Comparison of ENCODE assay signal across 10 cellular contexts in genomic region chr16:28543072-28543471, GRCh38. TPM values are rescaled to one million over a fixed set of nuclear protein-coding genes. Genes with fewer than 3 reads are reported as not detected.
DNase-seq lines count a peak whose midpoint lies in the region; ATAC-seq and TF ChIP-seq lines count a peak whose summit lies in the region.
"Had no signal": no experiment of that assay in that cellular context is flagged by ENCODE, and none has a peak within 500 bp of the region (broad histone marks: within the 10 kb centered on the region; RNA-seq: fewer than 3 reads in every experiment).

No MANE protein-coding gene starts in this region.

- H3K4me2 ChIP-seq in OCI-LY3 (ENCODE audit: low read length), result peak overlapping the region; percentile 83

- DNase-seq in HPDE6-E6E7 (ENCODE audit: extremely low spot score) (peak; percentile 64), glomerular visceral epithelial cell (ENCODE audit: extremely low spot score) (peak; percentile 12), NCI-H1105 (lab: John Stamatoyannopoulos, UW) (no peak), SK-N-DZ (ENCODE audit: low spot score) (no peak)
- DNase-seq in stimulated activated naive B cell treated with anti-CD40 and anti-IgM and Interleukin-4, amounts not matched to agents 10 μg/mL and 1 μg/mL and 100 μg/mL, for 72 hours, result no peak
- no peak for DNase-seq in activated CD4-positive, CD25-positive, alpha-beta regulatory T cell treated with anti-CD3 and anti-CD28 coated beads, Interleukin-2, amount 50 U/mL, for 72 hours
- DNase-seq in activated CD8-positive, alpha-beta memory T cell treated with anti-CD3 and anti-CD28 coated beads, Interleukin-2, amount 10 ng/mL, durations not matched to agents 7 days and 5 days, result no peak

- H3K36me3 Mint-ChIP-seq in stimulated activated naive B cell treated with anti-CD40 and anti-IgM and Interleukin-4, amounts not matched to agents 10 μg/mL and 1 μg/mL and 100 μg/mL, for 72 hours, result no peaks in the 10 kb centered on the region
- no peaks in the 10 kb centered on the region for H3K36me3 Mint-ChIP-seq in activated CD8-positive, alpha-beta memory T cell treated with anti-CD3 and anti-CD28 coated beads, Interleukin-2, amount 10 ng/mL, durations not matched to agents 7 days and 5 days

- H3K27ac ChIP-seq in OCI-LY3 (ENCODE audit: low read length), result peak overlapping the region; percentile 88
- H3K27ac ChIP-seq: parathyroid adenoma had no signal

- peak overlapping the region; percentile 64 for H3K4me3 ChIP-seq in OCI-LY3 (ENCODE audit: low read length)

- H3K9ac ChIP-seq in OCI-LY3 (ENCODE audit: low read length), result peak overlapping the region; percentile 61; the same call in 1 of the 2 replicates
- H3K9ac ChIP-seq: parathyroid adenoma had no signal

- peaks cover 4 to 28% of the 10 kb centered on the region in 2 donors for H3K27me3 Mint-ChIP-seq in stimulated activated naive B cell treated with anti-CD40 and anti-IgM and Interleukin-4, amounts not matched to agents 10 μg/mL and 1 μg/mL and 100 μg/mL, for 72 hours
- peaks cover 2% of the 10 kb centered on the region for H3K27me3 Mint-ChIP-seq in activated CD8-positive, alpha-beta memory T cell treated with anti-CD3 and anti-CD28 coated beads, Interleukin-2, amount 10 ng/mL, durations not matched to agents 7 days and 5 days

- no peaks in the 10 kb centered on the region for H4K20me1 ChIP-seq in OCI-LY3 (ENCODE audit: insufficient read depth, low read length)

- no peak overlapping the region for H2AFZ ChIP-seq in OCI-LY3 (ENCODE audit: low read depth, low read length)
- H2AFZ ChIP-seq: parathyroid adenoma had no signal

- no peaks in the 10 kb centered on the region for H3K36me3 ChIP-seq in OCI-LY3 (replicated peaks; ENCODE audit: low read depth, low read length)

- peak; percentile 88 to 95 for ATAC-seq in stimulated activated naive B cell treated with anti-CD40 and anti-IgM and Interleukin-4, amounts not matched to agents 10 μg/mL and 1 μg/mL and 100 μg/mL, for 72 hours (replicated peaks)
- no peak for ATAC-seq in activated CD8-positive, alpha-beta memory T cell treated with anti-CD3 and anti-CD28 coated beads, Interleukin-2, amount 10 ng/mL, durations not matched to agents 7 days and 5 days

- H3K4me1 ChIP-seq in OCI-LY3 (ENCODE audit: low read length), result peaks cover 62% of the 10 kb centered on the region

- H3K27me3 ChIP-seq in OCI-LY3 (ENCODE audit: low read depth, low read length), result no peaks in the 10 kb centered on the region

- H3K27ac Mint-ChIP-seq in stimulated activated naive B cell treated with anti-CD40 and anti-IgM and Interleukin-4, amounts not matched to agents 10 μg/mL and 1 μg/mL and 100 μg/mL, for 72 hours, result peak overlapping the region; percentile 42
- no peak overlapping the region for H3K27ac Mint-ChIP-seq in activated CD8-positive, alpha-beta memory T cell treated with anti-CD3 and anti-CD28 coated beads, Interleukin-2, amount 10 ng/mL, durations not matched to agents 7 days and 5 days

- no peaks in the 10 kb centered on the region for H3K9me3 ChIP-seq in OCI-LY3 (ENCODE audit: insufficient read depth, low read length)

- no peaks in the 10 kb centered on the region for H3K79me2 ChIP-seq in OCI-LY3 (ENCODE audit: low read length)
- H3K79me2 ChIP-seq: parathyroid adenoma had no signal

- no peaks in the 10 kb centered on the region for H3K9me3 Mint-ChIP-seq in stimulated activated naive B cell treated with anti-CD40 and anti-IgM and Interleukin-4, amounts not matched to agents 10 μg/mL and 1 μg/mL and 100 μg/mL, for 72 hours
- H3K9me3 Mint-ChIP-seq in activated CD8-positive, alpha-beta memory T cell treated with anti-CD3 and anti-CD28 coated beads, Interleukin-2, amount 10 ng/mL, durations not matched to agents 7 days and 5 days (ENCODE audit: low read depth), result no peaks in the 10 kb centered on the region

- CTCF ChIA-PET in activated CD8-positive, alpha-beta memory T cell treated with anti-CD3 and anti-CD28 coated beads, Interleukin-2, amount 10 ng/mL, durations not matched to agents 7 days and 5 days (lab: Charles Lee), result no interaction called here

- H3K4me3 Mint-ChIP-seq in stimulated activated naive B cell treated with anti-CD40 and anti-IgM and Interleukin-4, amounts not matched to agents 10 μg/mL and 1 μg/mL and 100 μg/mL, for 72 hours, result peak overlapping the region in 1 of 2 donors; percentile 9
- H3K4me3 Mint-ChIP-seq in activated CD8-positive, alpha-beta memory T cell treated with anti-CD3 and anti-CD28 coated beads, Interleukin-2, amount 10 ng/mL, durations not matched to agents 7 days and 5 days, result no peak overlapping the region

- no peak for TF ChIP-seq CTCF in OCI-LY3 (IDR thresholded peaks at IDR 0.05; ENCODE audit: low read depth, low read length)

- peaks cover 6 to 12% of the 10 kb centered on the region in 2 donors for H3K4me1 Mint-ChIP-seq in stimulated activated naive B cell treated with anti-CD40 and anti-IgM and Interleukin-4, amounts not matched to agents 10 μg/mL and 1 μg/mL and 100 μg/mL, for 72 hours
- H3K4me1 Mint-ChIP-seq in activated CD8-positive, alpha-beta memory T cell treated with anti-CD3 and anti-CD28 coated beads, Interleukin-2, amount 10 ng/mL, durations not matched to agents 7 days and 5 days, result peaks cover 6% of the 10 kb centered on the region

RNA-seq across cellular contexts. Expression of gene NUPR1, which starts 4.3 kb away (rescaled TPM):
- not detected for total RNA-seq in activated CD8-positive, alpha-beta memory T cell treated with anti-CD3 and anti-CD28 coated beads, Interleukin-2, amount 10 ng/mL, durations not matched to agents 7 days and 5 days
- not detected in 2 replicates for polyA plus RNA-seq in SK-N-DZ (2014; cell fraction: cytosol; rRNA removed)
- polyA plus RNA-seq in SK-N-DZ (2014; cell fraction: nucleus; rRNA removed), result not detected in 2 replicates

RNA-seq across cellular contexts. Expression of gene SGF29, which starts 10.6 kb away (rescaled TPM):
- 10 to 100 TPM; 36.4 to 39.9 TPM for total RNA-seq in activated CD8-positive, alpha-beta memory T cell treated with anti-CD3 and anti-CD28 coated beads, Interleukin-2, amount 10 ng/mL, durations not matched to agents 7 days and 5 days
- 26.5 and 27.3 TPM in 2 replicates for polyA plus RNA-seq in SK-N-DZ (2014; cell fraction: cytosol; rRNA removed)
- polyA plus RNA-seq in SK-N-DZ (2014; cell fraction: nucleus; rRNA removed), result 39.8 and 47.2 TPM in 2 replicates

RNA-seq across cellular contexts. Expression of gene IL27, which starts 36.4 kb away (rescaled TPM):
- not detected for total RNA-seq in activated CD8-positive, alpha-beta memory T cell treated with anti-CD3 and anti-CD28 coated beads, Interleukin-2, amount 10 ng/mL, durations not matched to agents 7 days and 5 days
- polyA plus RNA-seq in SK-N-DZ (2014; cell fraction: cytosol; rRNA removed), result not detected in 2 replicates
- not detected in 2 replicates for polyA plus RNA-seq in SK-N-DZ (2014; cell fraction: nucleus; rRNA removed)
- total RNA-seq: RPMI7951 had no signal

RNA-seq across cellular contexts. Expression of gene APOBR, which starts 48.6 kb away (rescaled TPM):
- total RNA-seq in activated CD8-positive, alpha-beta memory T cell treated with anti-CD3 and anti-CD28 coated beads, Interleukin-2, amount 10 ng/mL, durations not matched to agents 7 days and 5 days, result 10 to 100 TPM; 25.5 to 28.0 TPM
- polyA plus RNA-seq in SK-N-DZ (2014; cell fraction: cytosol; rRNA removed), result 0.41 TPM in 1 of 2 replicates, not detected in the other
- 0.09 TPM in 1 of 2 replicates, not detected in the other for polyA plus RNA-seq in SK-N-DZ (2014; cell fraction: nucleus; rRNA removed)
- total RNA-seq: RPMI7951 had no signal

RNA-seq across cellular contexts. Expression of gene CLN3, which starts 51.2 kb away (rescaled TPM):
- 10 to 100 TPM; 46.1 to 54.6 TPM for total RNA-seq in activated CD8-positive, alpha-beta memory T cell treated with anti-CD3 and anti-CD28 coated beads, Interleukin-2, amount 10 ng/mL, durations not matched to agents 7 days and 5 days
- 21.2 and 27.6 TPM in 2 replicates for polyA plus RNA-seq in SK-N-DZ (2014; cell fraction: cytosol; rRNA removed)
- polyA plus RNA-seq in SK-N-DZ (2014; cell fraction: nucleus; rRNA removed), result 64.3 and 71.9 TPM in 2 replicates

Comparison
In these comparisons a context has a peak if more than half of its experiments do, and no peak if none do; other contexts are left out.
1. DNase-seq: peak in HPDE6-E6E7 (single experiment) and glomerular visceral epithelial cell (single experiment); none in stimulated activated naive B cell treated with anti-CD40 and anti-IgM and Interleukin-4, amounts not matched to agents 10 μg/mL and 1 μg/mL and 100 μg/mL, for 72 hours (single experiment), activated CD4-positive, CD25-positive, alpha-beta regulatory T cell treated with anti-CD3 and anti-CD28 coated beads, Interleukin-2, amount 50 U/mL, for 72 hours (single experiment), activated CD8-positive, alpha-beta memory T cell treated with anti-CD3 and anti-CD28 coated beads, Interleukin-2, amount 10 ng/mL, durations not matched to agents 7 days and 5 days (single experiment), NCI-H1105 (single experiment) and SK-N-DZ (single experiment).